Comparison of ENCODE assay signal across 14 cellular contexts in the genomic region with DNA sequence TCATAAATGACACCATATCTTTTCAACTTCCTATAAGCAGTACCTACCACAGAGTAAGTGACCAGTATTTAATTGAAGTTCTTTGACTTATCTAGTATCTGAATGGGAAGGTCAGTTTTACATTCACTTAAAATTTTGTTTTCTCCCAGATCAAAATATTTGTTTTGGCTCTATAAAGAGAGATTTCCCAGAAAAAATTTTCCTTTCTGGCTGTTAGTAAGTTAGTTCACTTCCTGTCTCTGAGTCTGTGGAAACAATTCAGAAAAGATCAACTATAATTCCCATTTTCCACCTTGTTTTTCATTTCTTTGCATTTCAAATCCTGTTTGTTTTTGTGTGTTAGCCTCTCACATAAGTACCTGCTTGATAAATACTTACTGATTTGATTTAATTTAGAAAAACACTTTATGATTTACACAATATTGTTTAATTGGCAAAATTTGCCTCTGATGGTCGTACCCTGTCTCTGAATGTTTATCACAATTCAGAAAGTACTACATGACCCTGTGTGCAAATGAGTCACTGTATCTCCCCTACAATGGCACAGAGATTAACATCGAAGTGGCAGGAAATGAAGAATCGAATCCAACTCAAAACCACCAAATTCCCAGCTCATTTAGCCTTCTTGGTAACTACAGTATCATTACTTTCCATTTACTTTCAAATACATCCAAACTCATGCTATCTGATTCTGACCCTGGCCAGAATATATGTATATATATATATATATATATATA. TPM values are rescaled to one million over a fixed set of nuclear protein-coding genes. Genes with fewer than 3 reads are reported as not detected.
DNase-seq lines count a peak whose midpoint lies in the region; TF ChIP-seq lines count a peak whose summit lies in the region.
"Had no signal": no experiment of that assay in that cellular context is flagged by ENCODE, and none has a peak within 500 bp of the region (broad histone marks: within the 10 kb centered on the region; RNA-seq: fewer than 3 reads in every experiment).

No MANE protein-coding gene starts in this region.

- H4K20me1 ChIP-seq in MM.1S (ENCODE audit: insufficient read depth, low read length) (no peaks in the 10 kb centered on the region), neural progenitor cell (ENCODE audit: low read depth) (no peaks in the 10 kb centered on the region)

- H3K4me1 ChIP-seq in mesodermal cell (ENCODE audit: control insufficient read depth, insufficient read depth, low read length, poor library complexity, severe bottlenecking) = peaks cover 9% of the 10 kb centered on the region
- peaks cover 11 to 18% of the 10 kb centered on the region in 2 donors for H3K4me1 ChIP-seq in thyroid gland
- no peaks in the 10 kb centered on the region for H3K4me1 ChIP-seq in MM.1S (ENCODE audit: low read length)
- H3K4me1 ChIP-seq in neural progenitor cell = no peaks in the 10 kb centered on the region

- H3K9me3 ChIP-seq in mesodermal cell (ENCODE audit: control insufficient read depth, low read length) (no peaks in the 10 kb centered on the region), thyroid gland (no peaks in the 10 kb centered on the region), MM.1S (replicated peaks; ENCODE audit: insufficient read depth, low read length) (no peaks in the 10 kb centered on the region), neural progenitor cell (ENCODE audit: low read depth) (no peaks in the 10 kb centered on the region)
- H3K9me3 ChIP-seq: mucosa of descending colon had no signal

- peak overlapping the region; percentile 14 for H3K4me3 ChIP-seq in fibroblast of pulmonary artery (replicated peaks; ENCODE audit: low read depth, low read length)
- H3K4me3 ChIP-seq in mesodermal cell (ENCODE audit: extremely low read depth, insufficient read depth, low read length, poor library complexity, severe bottlenecking) = no peak overlapping the region
- H3K4me3 ChIP-seq in thyroid gland (replicated peaks in 1 of 3) = no peak overlapping the region
- H3K4me3 ChIP-seq in MM.1S (ENCODE audit: low read length) = no peak overlapping the region
- H3K4me3 ChIP-seq in neural progenitor cell = no peak overlapping the region
- H3K4me3 ChIP-seq: mucosa of descending colon had no signal

- H3F3A ChIP-seq in MM.1S (ENCODE audit: insufficient read depth, low read length) (no peaks in the 10 kb centered on the region), neural progenitor cell (ENCODE audit: low read depth) (no peaks in the 10 kb centered on the region)

- TF ChIP-seq CTCF in fibroblast of pulmonary artery (IDR thresholded peaks at IDR 0.05; ENCODE audit: low read length, missing control alignments) = no peak
- no peak for TF ChIP-seq CTCF in thyroid gland (IDR thresholded peaks at IDR 0.05)
- no peak for TF ChIP-seq CTCF in MM.1S (IDR thresholded peaks at IDR 0.05; ENCODE audit: low read length)
- TF ChIP-seq CTCF in neural progenitor cell (IDR thresholded peaks at IDR 0.05) = no peak

- H3K36me3 Mint-ChIP-seq in neural progenitor cell = no peaks in the 10 kb centered on the region

- TF ChIP-seq POLR2A in thyroid gland (IDR thresholded peaks at IDR 0.05) = no peak

- WGBS in mesodermal cell (ENCODE audit: insufficient coverage in 2 of 2), 2 experiments = 94 to 100% methylated on average over 1 to 2 of the region's 3 CpGs
- 54 to 62% methylated on average over 3 of the region's 3 CpGs for WGBS in thyroid gland, 2 donors

- H2AFZ ChIP-seq in MM.1S (ENCODE audit: low read length) (no peak overlapping the region), neural progenitor cell (replicated peaks) (no peak overlapping the region)

- peak overlapping the region; percentile 49 for H3K27ac ChIP-seq in mesodermal cell (ENCODE audit: low read depth, low read length, severe bottlenecking)
- H3K27ac ChIP-seq in thyroid gland = peak overlapping the region; percentile 14 to 73 (median 46)
- H3K27ac ChIP-seq in MM.1S (ENCODE audit: low read length) = no peak overlapping the region
- no peak overlapping the region for H3K27ac ChIP-seq in neural progenitor cell

- H3K27me3 Mint-ChIP-seq in neural progenitor cell (ENCODE audit: insufficient read depth, low read depth) = no peaks in the 10 kb centered on the region

- H3K9ac ChIP-seq in MM.1S (ENCODE audit: low read length) (no peak overlapping the region), neural progenitor cell (no peak overlapping the region)

- in situ Hi-C loops in SK-MEL-5 (cut with HindIII; ENCODE audit: low pct_unique_long_range_greater_than_20kb, low sequenced_read_pairs) = loop anchor here (25.0 kb wide), 1 partner anchor 452 kb away; no protein-coding TSS in a partner anchor

- H3K4me2 ChIP-seq in MM.1S (ENCODE audit: low read depth, low read length) (no peak overlapping the region), neural progenitor cell (no peak overlapping the region)

- H3K27me3 ChIP-seq in thyroid gland (no peaks in the 10 kb centered on the region), MM.1S (replicated peaks; ENCODE audit: insufficient read depth, low read length) (no peaks in the 10 kb centered on the region), neural progenitor cell (no peaks in the 10 kb centered on the region)

- DNase-seq in SK-MEL-5 (ENCODE audit: low read depth, low spot score) (peak; percentile 67), fibroblast of pulmonary artery (ENCODE audit: low read depth) (peak; percentile 62), thyroid gland (no peak), MM.1S (no peak), SW480 (ENCODE audit: low spot score) (no peak), SIG-M5 (lab: John Stamatoyannopoulos, UW) (no peak), neural progenitor cell (ENCODE audit: low spot score) (no peak)
- DNase-seq: activated CD8-positive, alpha-beta memory T cell treated with anti-CD3 and anti-CD28 coated beads for 24 hours; activated naive CD4-positive, alpha-beta T cell; HCEC 1CT; mucosa of descending colon; NCI-H2029 treated with DMSO at 0.1 percent for 48 hours; stimulated activated naive CD4-positive, alpha-beta T cell treated with Interleukin-2 at 50 U/mL for 16 hours had no signal

- no peak overlapping the region for H3K27ac Mint-ChIP-seq in neural progenitor cell

- peaks cover 5% of the 10 kb centered on the region for H3K4me1 Mint-ChIP-seq in neural progenitor cell

- intact Hi-C loops in thyroid gland (cut with DNase I) = no loop called here

- no peaks in the 10 kb centered on the region for H3K36me3 ChIP-seq in mesodermal cell (ENCODE audit: control insufficient read depth, insufficient read depth, low read length)
- no peaks in the 10 kb centered on the region for H3K36me3 ChIP-seq in thyroid gland
- no peaks in the 10 kb centered on the region for H3K36me3 ChIP-seq in MM.1S (replicated peaks; ENCODE audit: insufficient read depth, low read length)
- no peaks in the 10 kb centered on the region for H3K36me3 ChIP-seq in neural progenitor cell

- no peaks in the 10 kb centered on the region for H3K9me2 ChIP-seq in MM.1S (replicated peaks; ENCODE audit: insufficient read depth, low read length)

- no peak overlapping the region for H3K4me3 Mint-ChIP-seq in neural progenitor cell

- H3K9me3 Mint-ChIP-seq in neural progenitor cell = peaks cover 1% of the 10 kb centered on the region

- no peaks in the 10 kb centered on the region for H3K79me2 ChIP-seq in MM.1S (ENCODE audit: low read length)
- H3K79me2 ChIP-seq in neural progenitor cell (ENCODE audit: low read depth) = no peaks in the 10 kb centered on the region

RNA-seq across cellular contexts. Expression of a gene that starts 15.4 kb away (rescaled TPM):
- total RNA-seq in SK-MEL-5 (2014; rRNA removed; shearing (Covaris generic)) = 30.6 and 35.2 TPM in 2 replicates
- 51.0 and 52.5 TPM in 2 replicates for polyA plus RNA-seq in SK-MEL-5 (2015; cell fraction: cytosol; rRNA removed)
- 22.6 and 24.6 TPM in 2 replicates for polyA plus RNA-seq in SK-MEL-5 (2015; cell fraction: nucleus; rRNA removed)
- 50.0 TPM for polyA plus RNA-seq in mesodermal cell (2013, experiment 1 of 2)
- 58.7 TPM for polyA plus RNA-seq in mesodermal cell (2013, experiment 2 of 2)
- total RNA-seq in thyroid gland (10 to 100 TPM; 32.8 to 36.8 (median 34.5) TPM), neural progenitor cell (ENCODE audit: low replicate concordance) (34.5 and 65.9 TPM in 2 replicates)

Comparison
In these comparisons a context has a peak if more than half of its experiments do, and no peak if none do; other contexts are left out.
1. DNase-seq: peak in SK-MEL-5 (single experiment) and fibroblast of pulmonary artery (single experiment); none in thyroid gland (0 of 2), MM.1S (single experiment), SW480 (single experiment), SIG-M5 (single experiment) and neural progenitor cell (single experiment).
2. H3K27ac ChIP-seq: peak in mesodermal cell (single experiment) and thyroid gland (3 of 3); none in MM.1S (single experiment) and neural progenitor cell (single experiment).